In genomic region chr5:42597318-42597937, GRCh38 we compare ENCODE assay signal across 27 cellular contexts.
"Had no signal": no experiment of that assay in that cellular context is flagged by ENCODE, and none has a peak within 500 bp of the region (broad histone marks: within the 10 kb centered on the region; RNA-seq: fewer than 3 reads in every experiment).

No MANE protein-coding gene starts in this region.

- ATAC-seq: activated CD4-positive, alpha-beta T cell treated with anti-CD3 and anti-CD28 coated beads for 36 hours; activated CD8-positive, alpha-beta memory T cell treated with anti-CD3 and anti-CD28 coated beads, Interleukin-2, amount 10 ng/mL, durations not matched to agents 7 days and 5 days; activated CD8-positive, alpha-beta T cell treated with anti-CD3 and anti-CD28 coated beads, Interleukin-2, amount 10 ng/mL, durations not matched to agents 7 days and 5 days; activated naive CD4-positive, alpha-beta T cell treated with anti-CD3 and anti-CD28 coated beads, Interleukin-2, amount 50 U/mL, for 72 hours; activated T-cell treated with anti-CD3 and anti-CD28 coated beads, Interleukin-2, amount 50 U/mL, for 72 hours; naive thymus-derived CD4-positive, alpha-beta T cell; pancreas; stimulated activated memory B cell treated with anti-CD40 and anti-IgM and Interleukin-4, amounts not matched to agents 10 μg/mL and 1 μg/mL and 100 μg/mL, for 72 hours; stimulated activated naive CD8-positive, alpha-beta T cell treated with anti-CD3 and anti-CD28 coated beads, Interleukin-15, amount 100 ng/mL, for 72 hours had no signal

- H3K27ac ChIP-seq: colonic mucosa, pancreas, upper lobe of left lung had no signal

- FAIRE-seq: endometrium, frontal cortex, kidney, pancreas had no signal

- H3K4me1 ChIP-seq: colonic mucosa, pancreas had no signal

- H3K9me3 ChIP-seq: colonic mucosa, pancreas, thyroid gland, upper lobe of left lung had no signal

- H3K27me3 ChIP-seq: colonic mucosa, pancreas, thyroid gland, upper lobe of left lung had no signal

- H3K36me3 ChIP-seq: colonic mucosa, pancreas, thyroid gland, upper lobe of left lung had no signal

- DNase-seq: activated CD4-positive, alpha-beta T cell treated with anti-CD3 and anti-CD28 coated beads for 36 hours; activated CD4-positive, CD25-positive, alpha-beta regulatory T cell; activated CD8-positive, alpha-beta memory T cell treated with anti-CD3 and anti-CD28 coated beads, Interleukin-2, amount 10 ng/mL, durations not matched to agents 7 days and 5 days; activated CD8-positive, alpha-beta T cell treated with anti-CD3 and anti-CD28 coated beads, Interleukin-2, amount 10 ng/mL, durations not matched to agents 7 days and 5 days; activated naive CD4-positive, alpha-beta T cell; activated T-cell treated with anti-CD3 and anti-CD28 coated beads for 4 hours; activated T-cell treated with anti-CD3 and anti-CD28 coated beads, Interleukin-2, amount 50 U/mL, for 72 hours; cerebellar nuclear complex; colonic mucosa; effector CD8-positive, alpha-beta T cell; hypothalamus; immature natural killer cell; kidney; midbrain; naive thymus-derived CD4-positive, alpha-beta T cell; nucleus accumbens; pancreas; stimulated activated CD4-positive, alpha-beta T cell treated with anti-CD3 and anti-CD28 coated beads, Interleukin-12 subunit alpha, Interleukin-12 subunit beta, amount 100 ng/mL, for 4 hours; stimulated activated CD4-positive, alpha-beta T cell treated with anti-CD3 and anti-CD28 coated beads, Interleukin-4, amount 100 ng/mL, for 24 hours; stimulated activated naive CD8-positive, alpha-beta T cell treated with anti-CD3 and anti-CD28 coated beads, Interleukin-15, amount 100 ng/mL, for 72 hours; thyroid gland; upper lobe of left lung had no signal

- H3K4me3 ChIP-seq: colonic mucosa, pancreas, skin epidermis, thyroid gland, upper lobe of left lung had no signal
